Comparison of ENCODE assay signal across 9 cellular contexts in the genomic region with DNA sequence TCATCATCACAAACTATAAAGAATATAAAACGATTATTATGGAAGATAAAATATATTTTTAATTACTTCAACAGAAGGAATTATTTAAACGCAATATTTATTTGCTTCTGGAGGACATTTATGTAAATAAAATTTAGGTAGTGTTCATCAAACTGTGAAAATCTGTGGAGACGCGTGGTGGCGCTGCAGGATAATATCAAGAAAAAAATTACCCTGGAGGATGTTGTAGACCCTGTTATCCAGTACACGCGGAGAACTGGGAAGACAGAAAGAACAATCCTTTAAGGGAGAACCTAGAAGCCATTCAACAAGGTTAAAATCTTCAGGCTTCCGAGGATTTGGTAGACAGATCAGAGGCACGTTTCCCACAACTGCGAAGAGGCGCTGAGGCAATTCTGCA. TPM values are rescaled to one million over a fixed set of nuclear protein-coding genes. Genes with fewer than 3 reads are reported as not detected.
DNase-seq lines count a peak whose midpoint lies in the region; FAIRE-seq and TF ChIP-seq lines count a peak whose summit lies in the region.
"Had no signal": no experiment of that assay in that cellular context is flagged by ENCODE, and none has a peak within 500 bp of the region (broad histone marks: within the 10 kb centered on the region; RNA-seq: fewer than 3 reads in every experiment).

Gene PCDHB12 (plus strand): TSS at position 242 of the 400 bp plus-strand sequence. CDS start 189 bp downstream, outside the sequence.

- H3K36me3 Mint-ChIP-seq in Caco-2 (ENCODE audit: insufficient read depth, unreplicated experiment): no peaks in the 10 kb centered on the region

- no peaks in the 10 kb centered on the region for H4K20me1 ChIP-seq in GM23248 (ENCODE audit: insufficient read depth)
- no peaks in the 10 kb centered on the region for H4K20me1 ChIP-seq in OCI-LY1 (ENCODE audit: insufficient read depth, low read length)
- no peaks in the 10 kb centered on the region for H4K20me1 ChIP-seq in endothelial cell of umbilical vein (replicated peaks; ENCODE audit: control insufficient read depth, extremely low read depth, insufficient read depth, low read length)
- no peaks in the 10 kb centered on the region for H4K20me1 ChIP-seq in smooth muscle cell (ENCODE audit: low read depth)

- H3F3A ChIP-seq in GM23248 (ENCODE audit: insufficient read depth) (no peaks in the 10 kb centered on the region), OCI-LY1 (ENCODE audit: insufficient read depth, low read length) (no peaks in the 10 kb centered on the region), smooth muscle cell (ENCODE audit: low read depth) (no peaks in the 10 kb centered on the region)

- H2AFZ ChIP-seq in GM23248 (peak within 1 kb of the TSS; percentile 50; the same call in 1 of the 2 replicates), OCI-LY1 (ENCODE audit: low read length) (no peak within 1 kb of the TSS), endothelial cell of umbilical vein (ENCODE audit: low read depth, low read length) (no peak within 1 kb of the TSS), smooth muscle cell (ENCODE audit: low read depth) (no peak within 1 kb of the TSS)

- no peaks in the 10 kb centered on the region for H3K9me1 ChIP-seq in endothelial cell of umbilical vein (replicated peaks; ENCODE audit: control insufficient read depth, extremely low read depth, insufficient read depth, low read length)

- dilution Hi-C loops in endothelial cell of umbilical vein (cut with MboI; ENCODE audit: extremely low pct_ligation_motif_present, low sequenced_read_pairs): no loop called here

- 17 to 19% methylated on average over 11 of the region's 11 CpGs for WGBS in GM23248 (ENCODE audit: low coverage in 1 of 2, low lambda C conversion rate in 2 of 2, missing lambda C conversion rate in 2 of 2), 2 experiments
- WGBS in smooth muscle cell (ENCODE audit: low lambda C conversion rate): 58% methylated on average over 11 of the region's 11 CpGs
- 18 to 28% methylated on average over 11 of the region's 11 CpGs for WGBS in thyroid gland, 2 donors

- H3K4me3 ChIP-seq in GM23248 (peak within 1 kb of the TSS; percentile 56), OCI-LY1 (ENCODE audit: low read depth, low read length, poor library complexity, severe bottlenecking) (no peak within 1 kb of the TSS), endothelial cell of umbilical vein (replicated peaks in 1 of 3; ENCODE audit: insufficient read depth in 1 of 3, low read depth in 1 of 3, low read length in 3 of 3) (no peak within 1 kb of the TSS), smooth muscle cell (no peak within 1 kb of the TSS), thyroid gland (replicated peaks in 1 of 3) (no peak within 1 kb of the TSS), Caco-2 (ENCODE audit: low read depth, low read length) (no peak within 1 kb of the TSS)

- no peak for TF ChIP-seq POLR2A in endothelial cell of umbilical vein (IDR thresholded peaks at IDR 0.05; ENCODE audit: low read depth, low read length)
- TF ChIP-seq POLR2A in thyroid gland (IDR thresholded peaks at IDR 0.05): no peak

- no peak within 1 kb of the TSS for H3K4me3 Mint-ChIP-seq in Caco-2 (ENCODE audit: unreplicated experiment)
- H3K4me3 Mint-ChIP-seq: dendritic cell treated with granulocyte-macrophage colony-stimulating factor and Interleukin-4, amounts not matched to agents 40 ng/mL and 50 ng/mL, for 4 days had no signal

- intact Hi-C loops in endothelial cell of umbilical vein (cut with micrococcal nuclease): no loop called here
- intact Hi-C loops in thyroid gland (cut with DNase I): no loop called here
- intact Hi-C loops in Caco-2 (cut with micrococcal nuclease; ENCODE audit: unreplicated experiment): no loop called here

- POLR2A ChIA-PET in endothelial cell of umbilical vein (lab: Charles Lee) (no interaction called here), Caco-2 (lab: Charles Lee) (interaction anchor here (0.6 kb wide), 1 partner anchor 423 kb away, joined by 3 read pairs; no protein-coding TSS in a partner anchor)

- H3K9me2 ChIP-seq in GM23248 (ENCODE audit: insufficient read depth) (no peaks in the 10 kb centered on the region), OCI-LY1 (ENCODE audit: low read depth, low read length) (no peaks in the 10 kb centered on the region)

- H3K27me3 Mint-ChIP-seq in Caco-2 (ENCODE audit: insufficient read depth, unreplicated experiment): no peaks in the 10 kb centered on the region

- no peaks in the 10 kb centered on the region for H3K4me1 Mint-ChIP-seq in Caco-2 (ENCODE audit: low read depth, unreplicated experiment)

- H3K9ac ChIP-seq in GM23248 (no peak within 1 kb of the TSS), OCI-LY1 (ENCODE audit: low read length) (no peak within 1 kb of the TSS), endothelial cell of umbilical vein (replicated peaks; ENCODE audit: extremely low read depth, insufficient read depth, low read length) (no peak within 1 kb of the TSS), smooth muscle cell (ENCODE audit: low read depth) (no peak within 1 kb of the TSS)

- CTCF ChIA-PET in endothelial cell of umbilical vein (lab: Charles Lee) (interaction anchor here (0.9 to 1.4 kb wide), 5 partner anchors 10 to 356 kb away, joined by 3 to 4 read pairs (median 4); partner anchors contain the start of gene PCDHGA11), Caco-2 (lab: Charles Lee) (no interaction called here)

- H3K4me1 ChIP-seq in GM23248 (ENCODE audit: insufficient read depth) (no peaks in the 10 kb centered on the region), OCI-LY1 (ENCODE audit: insufficient read depth, low read length, severe bottlenecking) (no peaks in the 10 kb centered on the region), endothelial cell of umbilical vein (ENCODE audit: control insufficient read depth, extremely low read depth, insufficient read depth, low read length) (no peaks in the 10 kb centered on the region), smooth muscle cell (ENCODE audit: low read depth) (no peaks in the 10 kb centered on the region), thyroid gland (no peaks in the 10 kb centered on the region), Caco-2 (no peaks in the 10 kb centered on the region)

- H3K79me2 ChIP-seq in GM23248 (ENCODE audit: insufficient read depth): no peaks in the 10 kb centered on the region
- H3K79me2 ChIP-seq in OCI-LY1 (ENCODE audit: insufficient read depth, low read length): no peaks in the 10 kb centered on the region
- H3K79me2 ChIP-seq in endothelial cell of umbilical vein (ENCODE audit: control insufficient read depth, insufficient read depth, low read length): no peaks in the 10 kb centered on the region
- H3K79me2 ChIP-seq in smooth muscle cell (ENCODE audit: low read depth): no peaks in the 10 kb centered on the region

- no peaks in the 10 kb centered on the region for H3K36me3 ChIP-seq in GM23248 (ENCODE audit: low read depth)
- no peaks in the 10 kb centered on the region for H3K36me3 ChIP-seq in OCI-LY1 (ENCODE audit: insufficient read depth, low read length)
- H3K36me3 ChIP-seq in endothelial cell of umbilical vein (ENCODE audit: control insufficient read depth in 2 of 2, extremely low read depth in 1 of 2, insufficient read depth in 2 of 2, low read length in 2 of 2): no peaks in the 10 kb centered on the region
- no peaks in the 10 kb centered on the region for H3K36me3 ChIP-seq in smooth muscle cell (ENCODE audit: low read depth)
- no peaks in the 10 kb centered on the region for H3K36me3 ChIP-seq in thyroid gland
- no peaks in the 10 kb centered on the region for H3K36me3 ChIP-seq in Caco-2 (ENCODE audit: control insufficient read depth, insufficient read depth, low read length)

- BruUV-seq in endothelial cell of umbilical vein (replicated peaks; lab: Mats Ljungman, UMichigan) (no TSS peak), Caco-2 (replicated peaks; lab: Mats Ljungman, UMichigan) (no TSS peak)

- no peak within 1 kb of the TSS for H3K27ac Mint-ChIP-seq in Caco-2 (ENCODE audit: unreplicated experiment)
- H3K27ac Mint-ChIP-seq: dendritic cell treated with granulocyte-macrophage colony-stimulating factor and Interleukin-4, amounts not matched to agents 40 ng/mL and 50 ng/mL, for 4 days had no signal

- H3K9me3 ChIP-seq in GM23248 (ENCODE audit: low read depth) (no peaks in the 10 kb centered on the region), OCI-LY1 (ENCODE audit: low read length) (no peaks in the 10 kb centered on the region), endothelial cell of umbilical vein (replicated peaks; ENCODE audit: control insufficient read depth, insufficient read depth, low read length) (no peaks in the 10 kb centered on the region), smooth muscle cell (replicated peaks; ENCODE audit: low read depth) (peaks cover 2% of the 10 kb centered on the region), thyroid gland (no peaks in the 10 kb centered on the region), Caco-2 (no peaks in the 10 kb centered on the region)

- DNase-seq in GM23248 (peak; percentile 55), endothelial cell of umbilical vein (ENCODE audit: low read depth, low spot score) (peak; percentile 24), smooth muscle cell (lab: John Stamatoyannopoulos, UW; ENCODE audit: unreplicated experiment) (no peak), thyroid gland (no peak), Caco-2 (no peak)
- no peak for DNase-seq in effector CD8-positive, alpha-beta T cell (lab: John Stamatoyannopoulos, UW)

- H3K9me3 Mint-ChIP-seq in Caco-2 (ENCODE audit: unreplicated experiment): no peaks in the 10 kb centered on the region

- TF ChIP-seq CTCF in OCI-LY1 (IDR thresholded peaks at IDR 0.05; ENCODE audit: low read length): peak; percentile 34
- TF ChIP-seq CTCF in endothelial cell of umbilical vein (IDR thresholded peaks at IDR 0.05; ENCODE audit: extremely low read depth in 1 of 2, insufficient read depth in 1 of 2, low read depth in 1 of 2, low read length in 2 of 2): no peak
- TF ChIP-seq CTCF in smooth muscle cell (IDR thresholded peaks at IDR 0.05; ENCODE audit: borderline replicate concordance, insufficient read depth, poor library complexity, severe bottlenecking): peak; percentile 23
- peak in 1 of 6 experiments; percentile 10 for TF ChIP-seq CTCF in thyroid gland (IDR thresholded peaks at IDR 0.05)
- TF ChIP-seq CTCF in Caco-2 (IDR thresholded peaks at IDR 0.05; ENCODE audit: insufficient read depth in 1 of 2, low read depth in 1 of 2, low read length in 1 of 2, severe bottlenecking in 1 of 2, unreplicated experiment in 1 of 2): no peak

- no peak for FAIRE-seq in endothelial cell of umbilical vein (lab: Jason Lieb, UNC)
- FAIRE-seq: keratinocyte had no signal

- no peak within 1 kb of the TSS for H3K4me2 ChIP-seq in GM23248 (ENCODE audit: unreplicated experiment)
- no peak within 1 kb of the TSS for H3K4me2 ChIP-seq in OCI-LY1 (ENCODE audit: low read length)
- H3K4me2 ChIP-seq in endothelial cell of umbilical vein (ENCODE audit: insufficient read depth, low read length): no peak within 1 kb of the TSS
- no peak within 1 kb of the TSS for H3K4me2 ChIP-seq in smooth muscle cell

- no peaks in the 10 kb centered on the region for H3K27me3 ChIP-seq in GM23248 (replicated peaks; ENCODE audit: insufficient read depth)
- no peaks in the 10 kb centered on the region for H3K27me3 ChIP-seq in OCI-LY1 (ENCODE audit: insufficient read depth, low read length)
- no peaks in the 10 kb centered on the region for H3K27me3 ChIP-seq in endothelial cell of umbilical vein (ENCODE audit: control insufficient read depth in 2 of 2, insufficient read depth in 2 of 2, low read length in 2 of 2)
- H3K27me3 ChIP-seq in smooth muscle cell (ENCODE audit: low read depth): no peaks in the 10 kb centered on the region
- no peaks in the 10 kb centered on the region for H3K27me3 ChIP-seq in thyroid gland
- H3K27me3 ChIP-seq in Caco-2 (replicated peaks; ENCODE audit: control insufficient read depth, insufficient read depth, low read length): no peaks in the 10 kb centered on the region

- no peak within 1 kb of the TSS for H3K27ac ChIP-seq in GM23248
- no peak within 1 kb of the TSS for H3K27ac ChIP-seq in OCI-LY1 (ENCODE audit: low read depth, low read length, poor library complexity, severe bottlenecking)
- no peak within 1 kb of the TSS for H3K27ac ChIP-seq in endothelial cell of umbilical vein (ENCODE audit: insufficient read depth, low read depth, low read length)
- no peak within 1 kb of the TSS for H3K27ac ChIP-seq in smooth muscle cell (ENCODE audit: low read depth)
- no peak within 1 kb of the TSS for H3K27ac ChIP-seq in thyroid gland

- in situ Hi-C loops in GM23248 (cut with MboI): no loop called here

RNA-seq across cellular contexts. Expression of gene PCDHB12, which starts in this region (rescaled TPM):
- 0.43 and 2.9 TPM in 2 replicates for total RNA-seq in GM23248 (2014; rRNA removed; shearing (Covaris generic))
- 0.48 and 0.53 TPM in 2 replicates for polyA plus RNA-seq in GM23248 (2016; fragmentation: Nextera tagmentation; extraction: Ambion mirVana)
- 0.18 and 0.20 TPM in 2 replicates for total RNA-seq in endothelial cell of umbilical vein
- 0.36 and 0.41 TPM in 2 replicates for polyA plus RNA-seq in endothelial cell of umbilical vein
- polyA plus RNA-seq in endothelial cell of umbilical vein (2011; cell fraction: cytosol; rRNA removed): 0.10 and 0.18 TPM in 2 replicates
- polyA plus RNA-seq in endothelial cell of umbilical vein (2011; cell fraction: nucleus; rRNA removed): 0.14 and 0.16 TPM in 2 replicates
- 0.16 and 0.25 TPM in 2 replicates for polyA plus RNA-seq in endothelial cell of umbilical vein (2012)
- 0.32 and 0.53 TPM in 2 replicates for polyA minus RNA-seq in endothelial cell of umbilical vein
- polyA minus RNA-seq in endothelial cell of umbilical vein (2011; cell fraction: cytosol; rRNA and poly(A)+ RNA removed): not detected
- polyA minus RNA-seq in endothelial cell of umbilical vein (2011; cell fraction: nucleus; rRNA and poly(A)+ RNA removed): 0.19 TPM in 1 of 2 replicates, not detected in the other
- total RNA-seq in smooth muscle cell: 2.9 and 3.6 TPM in 2 replicates
- 0.57 and 1.0 TPM in 2 replicates for polyA plus RNA-seq in smooth muscle cell
- 1 to 10 TPM; 1.1 to 3.6 (median 2.4) TPM for total RNA-seq in thyroid gland
- total RNA-seq in Caco-2 (2022): 0.12 TPM in 1 of 2 replicates, not detected in the other
- polyA plus RNA-seq: keratinocyte had no signal

Comparison
In these comparisons a context has a peak if more than half of its experiments do, and no peak if none do; other contexts are left out.
1. Peak in DNase-seq in endothelial cell of umbilical vein; RNA of the gene not detected or under 1 TPM.
2. CTCF ChIP-seq: peak in OCI-LY1 (single experiment) and smooth muscle cell (single experiment); none in endothelial cell of umbilical vein (0 of 2) and Caco-2 (0 of 2).